ENCODE assay signal across 2 cellular contexts in the genomic region with DNA sequence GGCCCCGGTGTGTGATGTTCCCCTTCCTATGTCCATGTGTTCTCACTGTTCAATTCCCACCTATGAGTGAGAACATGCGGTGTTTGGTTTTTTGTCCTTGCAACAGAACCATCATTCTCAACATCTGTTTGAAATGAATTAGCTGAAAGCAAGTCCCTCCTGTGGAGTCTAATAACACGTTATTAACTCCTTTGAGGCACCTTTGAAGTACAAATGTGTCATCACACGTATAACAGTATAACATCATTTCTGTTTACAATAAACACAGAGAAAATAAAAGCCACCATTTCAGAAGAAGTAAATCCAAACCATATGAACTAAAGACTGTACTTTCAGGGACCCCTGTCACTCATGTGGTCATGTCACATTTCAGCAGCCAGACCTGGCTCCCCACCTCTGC.
TF ChIP-seq lines count a peak whose summit lies in the region.

No MANE protein-coding gene starts in this region.

TF ChIP-seq in GM23338, 12 proteins besides CTCF, POLR2A, EP300 and RAD21 (continued from another document):
- TF ChIP-seq, protein P1, sequence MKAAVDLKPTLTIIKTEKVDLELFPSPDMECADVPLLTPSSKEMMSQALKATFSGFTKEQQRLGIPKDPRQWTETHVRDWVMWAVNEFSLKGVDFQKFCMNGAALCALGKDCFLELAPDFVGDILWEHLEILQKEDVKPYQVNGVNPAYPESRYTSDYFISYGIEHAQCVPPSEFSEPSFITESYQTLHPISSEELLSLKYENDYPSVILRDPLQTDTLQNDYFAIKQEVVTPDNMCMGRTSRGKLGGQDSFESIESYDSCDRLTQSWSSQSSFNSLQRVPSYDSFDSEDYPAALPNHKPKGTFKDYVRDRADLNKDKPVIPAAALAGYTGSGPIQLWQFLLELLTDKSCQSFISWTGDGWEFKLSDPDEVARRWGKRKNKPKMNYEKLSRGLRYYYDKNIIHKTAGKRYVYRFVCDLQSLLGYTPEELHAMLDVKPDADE (IDR thresholded peaks at IDR 0.05), result no peak
- TF ChIP-seq EZH2phosphoT487 (IDR thresholded peaks at IDR 0.05; ENCODE audit: unreplicated experiment) (no peak), POLR2AphosphoS5 (IDR thresholded peaks at IDR 0.05; ENCODE audit: low read depth) (no peak), ZNF114 (CRISPR knock-in tag; IDR thresholded peaks at IDR 0.05) (no peak), EZH2 (IDR thresholded peaks at IDR 0.05; ENCODE audit: low read depth, unreplicated experiment) (no peak), JUNB (IDR thresholded peaks at IDR 0.05; ENCODE audit: unreplicated experiment) (no peak)
- TF ChIP-seq, protein P2, sequence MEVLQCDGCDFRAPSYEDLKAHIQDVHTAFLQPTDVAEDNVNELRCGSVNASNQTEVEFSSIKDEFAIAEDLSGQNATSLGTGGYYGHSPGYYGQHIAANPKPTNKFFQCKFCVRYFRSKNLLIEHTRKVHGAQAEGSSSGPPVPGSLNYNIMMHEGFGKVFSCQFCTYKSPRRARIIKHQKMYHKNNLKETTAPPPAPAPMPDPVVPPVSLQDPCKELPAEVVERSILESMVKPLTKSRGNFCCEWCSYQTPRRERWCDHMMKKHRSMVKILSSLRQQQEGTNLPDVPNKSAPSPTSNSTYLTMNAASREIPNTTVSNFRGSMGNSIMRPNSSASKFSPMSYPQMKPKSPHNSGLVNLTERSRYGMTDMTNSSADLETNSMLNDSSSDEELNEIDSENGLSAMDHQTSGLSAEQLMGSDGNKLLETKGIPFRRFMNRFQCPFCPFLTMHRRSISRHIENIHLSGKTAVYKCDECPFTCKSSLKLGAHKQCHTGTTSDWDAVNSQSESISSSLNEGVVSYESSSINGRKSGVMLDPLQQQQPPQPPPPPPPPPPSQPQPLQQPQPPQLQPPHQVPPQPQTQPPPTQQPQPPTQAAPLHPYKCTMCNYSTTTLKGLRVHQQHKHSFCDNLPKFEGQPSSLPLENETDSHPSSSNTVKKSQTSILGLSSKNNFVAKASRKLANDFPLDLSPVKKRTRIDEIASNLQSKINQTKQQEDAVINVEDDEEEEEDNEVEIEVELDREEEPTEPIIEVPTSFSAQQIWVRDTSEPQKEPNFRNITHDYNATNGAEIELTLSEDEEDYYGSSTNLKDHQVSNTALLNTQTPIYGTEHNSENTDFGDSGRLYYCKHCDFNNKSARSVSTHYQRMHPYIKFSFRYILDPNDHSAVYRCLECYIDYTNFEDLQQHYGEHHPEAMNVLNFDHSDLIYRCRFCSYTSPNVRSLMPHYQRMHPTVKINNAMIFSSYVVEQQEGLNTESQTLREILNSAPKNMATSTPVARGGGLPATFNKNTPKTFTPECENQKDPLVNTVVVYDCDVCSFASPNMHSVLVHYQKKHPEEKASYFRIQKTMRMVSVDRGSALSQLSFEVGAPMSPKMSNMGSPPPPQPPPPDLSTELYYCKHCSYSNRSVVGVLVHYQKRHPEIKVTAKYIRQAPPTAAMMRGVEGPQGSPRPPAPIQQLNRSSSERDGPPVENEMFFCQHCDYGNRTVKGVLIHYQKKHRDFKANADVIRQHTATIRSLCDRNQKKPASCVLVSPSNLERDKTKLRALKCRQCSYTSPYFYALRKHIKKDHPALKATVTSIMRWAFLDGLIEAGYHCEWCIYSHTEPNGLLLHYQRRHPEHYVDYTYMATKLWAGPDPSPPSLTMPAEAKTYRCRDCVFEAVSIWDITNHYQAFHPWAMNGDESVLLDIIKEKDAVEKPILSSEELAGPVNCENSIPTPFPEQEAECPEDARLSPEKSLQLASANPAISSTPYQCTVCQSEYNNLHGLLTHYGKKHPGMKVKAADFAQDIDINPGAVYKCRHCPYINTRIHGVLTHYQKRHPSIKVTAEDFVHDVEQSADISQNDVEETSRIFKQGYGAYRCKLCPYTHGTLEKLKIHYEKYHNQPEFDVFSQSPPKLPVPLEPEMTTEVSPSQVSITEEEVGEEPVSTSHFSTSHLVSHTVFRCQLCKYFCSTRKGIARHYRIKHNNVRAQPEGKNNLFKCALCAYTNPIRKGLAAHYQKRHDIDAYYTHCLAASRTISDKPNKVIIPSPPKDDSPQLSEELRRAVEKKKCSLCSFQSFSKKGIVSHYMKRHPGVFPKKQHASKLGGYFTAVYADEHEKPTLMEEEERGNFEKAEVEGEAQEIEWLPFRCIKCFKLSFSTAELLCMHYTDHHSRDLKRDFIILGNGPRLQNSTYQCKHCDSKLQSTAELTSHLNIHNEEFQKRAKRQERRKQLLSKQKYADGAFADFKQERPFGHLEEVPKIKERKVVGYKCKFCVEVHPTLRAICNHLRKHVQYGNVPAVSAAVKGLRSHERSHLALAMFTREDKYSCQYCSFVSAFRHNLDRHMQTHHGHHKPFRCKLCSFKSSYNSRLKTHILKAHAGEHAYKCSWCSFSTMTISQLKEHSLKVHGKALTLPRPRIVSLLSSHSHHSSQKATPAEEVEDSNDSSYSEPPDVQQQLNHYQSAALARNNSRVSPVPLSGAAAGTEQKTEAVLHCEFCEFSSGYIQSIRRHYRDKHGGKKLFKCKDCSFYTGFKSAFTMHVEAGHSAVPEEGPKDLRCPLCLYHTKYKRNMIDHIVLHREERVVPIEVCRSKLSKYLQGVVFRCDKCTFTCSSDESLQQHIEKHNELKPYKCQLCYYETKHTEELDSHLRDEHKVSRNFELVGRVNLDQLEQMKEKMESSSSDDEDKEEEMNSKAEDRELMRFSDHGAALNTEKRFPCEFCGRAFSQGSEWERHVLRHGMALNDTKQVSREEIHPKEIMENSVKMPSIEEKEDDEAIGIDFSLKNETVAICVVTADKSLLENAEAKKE (CRISPR knock-in tag; IDR thresholded peaks at IDR 0.05), result no peak
- TF ChIP-seq, protein P3, sequence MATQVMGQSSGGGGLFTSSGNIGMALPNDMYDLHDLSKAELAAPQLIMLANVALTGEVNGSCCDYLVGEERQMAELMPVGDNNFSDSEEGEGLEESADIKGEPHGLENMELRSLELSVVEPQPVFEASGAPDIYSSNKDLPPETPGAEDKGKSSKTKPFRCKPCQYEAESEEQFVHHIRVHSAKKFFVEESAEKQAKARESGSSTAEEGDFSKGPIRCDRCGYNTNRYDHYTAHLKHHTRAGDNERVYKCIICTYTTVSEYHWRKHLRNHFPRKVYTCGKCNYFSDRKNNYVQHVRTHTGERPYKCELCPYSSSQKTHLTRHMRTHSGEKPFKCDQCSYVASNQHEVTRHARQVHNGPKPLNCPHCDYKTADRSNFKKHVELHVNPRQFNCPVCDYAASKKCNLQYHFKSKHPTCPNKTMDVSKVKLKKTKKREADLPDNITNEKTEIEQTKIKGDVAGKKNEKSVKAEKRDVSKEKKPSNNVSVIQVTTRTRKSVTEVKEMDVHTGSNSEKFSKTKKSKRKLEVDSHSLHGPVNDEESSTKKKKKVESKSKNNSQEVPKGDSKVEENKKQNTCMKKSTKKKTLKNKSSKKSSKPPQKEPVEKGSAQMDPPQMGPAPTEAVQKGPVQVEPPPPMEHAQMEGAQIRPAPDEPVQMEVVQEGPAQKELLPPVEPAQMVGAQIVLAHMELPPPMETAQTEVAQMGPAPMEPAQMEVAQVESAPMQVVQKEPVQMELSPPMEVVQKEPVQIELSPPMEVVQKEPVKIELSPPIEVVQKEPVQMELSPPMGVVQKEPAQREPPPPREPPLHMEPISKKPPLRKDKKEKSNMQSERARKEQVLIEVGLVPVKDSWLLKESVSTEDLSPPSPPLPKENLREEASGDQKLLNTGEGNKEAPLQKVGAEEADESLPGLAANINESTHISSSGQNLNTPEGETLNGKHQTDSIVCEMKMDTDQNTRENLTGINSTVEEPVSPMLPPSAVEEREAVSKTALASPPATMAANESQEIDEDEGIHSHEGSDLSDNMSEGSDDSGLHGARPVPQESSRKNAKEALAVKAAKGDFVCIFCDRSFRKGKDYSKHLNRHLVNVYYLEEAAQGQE (IDR thresholded peaks at IDR 0.05; ENCODE audit: unreplicated experiment), result no peak

TF ChIP-seq in IMR-90, 13 proteins besides CTCF, POLR2A, EP300 and RAD21 (continued from another document):
- TF ChIP-seq, protein P4, sequence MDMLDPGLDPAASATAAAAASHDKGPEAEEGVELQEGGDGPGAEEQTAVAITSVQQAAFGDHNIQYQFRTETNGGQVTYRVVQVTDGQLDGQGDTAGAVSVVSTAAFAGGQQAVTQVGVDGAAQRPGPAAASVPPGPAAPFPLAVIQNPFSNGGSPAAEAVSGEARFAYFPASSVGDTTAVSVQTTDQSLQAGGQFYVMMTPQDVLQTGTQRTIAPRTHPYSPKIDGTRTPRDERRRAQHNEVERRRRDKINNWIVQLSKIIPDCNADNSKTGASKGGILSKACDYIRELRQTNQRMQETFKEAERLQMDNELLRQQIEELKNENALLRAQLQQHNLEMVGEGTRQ (IDR thresholded peaks at IDR 0.05; ENCODE audit: low read depth, low read length), result no peak
- TF ChIP-seq CEBPB (IDR thresholded peaks at IDR 0.05; ENCODE audit: low read depth, low read length) (no peak), SMC3 (IDR thresholded peaks at IDR 0.05; ENCODE audit: low read depth, low read length) (no peak), BHLHE40 (IDR thresholded peaks at IDR 0.05; ENCODE audit: low read depth, low read length) (no peak), MAZ (IDR thresholded peaks at IDR 0.05; ENCODE audit: borderline replicate concordance, low read depth, low read length) (no peak)
